8 cellular contexts compared by ENCODE assay signal in the genomic region with DNA sequence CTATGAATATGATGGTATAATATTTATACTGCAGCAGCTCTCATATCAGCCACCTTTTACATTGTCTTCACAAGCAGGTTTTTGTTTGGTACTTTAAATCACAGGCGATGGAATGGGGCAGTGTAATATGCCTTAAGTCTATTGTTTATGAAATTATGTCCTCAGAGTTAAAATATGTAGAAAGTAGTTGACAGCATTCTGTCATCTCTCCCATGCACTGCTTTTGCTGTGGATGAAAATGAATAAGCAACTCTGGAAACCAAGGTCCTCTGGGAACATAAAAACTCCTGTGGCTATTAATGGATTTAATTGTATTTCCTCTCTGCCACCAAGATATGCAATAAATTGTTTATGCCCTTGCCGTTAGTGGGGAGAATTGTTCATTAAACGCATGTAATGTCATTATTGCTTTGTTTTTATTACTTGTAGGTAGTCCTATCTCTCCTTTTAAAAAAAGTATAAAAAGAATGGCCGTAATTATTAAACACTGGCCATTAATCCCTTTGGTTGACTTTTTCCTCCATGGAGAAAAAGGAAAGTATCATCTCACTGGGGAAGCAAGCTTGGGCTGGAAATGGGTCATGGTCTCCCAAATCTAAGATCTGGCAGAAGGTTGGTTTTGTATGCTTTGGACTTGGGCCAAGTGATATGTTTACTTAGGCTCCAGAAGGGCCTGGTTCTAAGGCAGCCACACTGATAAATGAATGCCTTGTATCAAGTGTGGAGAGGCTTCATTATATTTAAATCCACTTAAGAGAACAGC. TPM values are rescaled to one million over a fixed set of nuclear protein-coding genes. Genes with fewer than 3 reads are reported as not detected.
A peak's percentile ranks its signal among the peaks of the same experiment; 100 is the strongest.
DNase-seq lines count a peak whose midpoint lies in the region; TF ChIP-seq lines count a peak whose summit lies in the region.

No MANE protein-coding gene starts in this region.

- H3K4me2 ChIP-seq in neuronal stem cell (ENCODE audit: insufficient read depth, low read length, poor library complexity, severe bottlenecking) = no peak overlapping the region

- no peaks in the 10 kb centered on the region for H3K9me3 ChIP-seq in ascending aorta
- H3K9me3 ChIP-seq in neuronal stem cell (replicated peaks in 1 of 2; ENCODE audit: control insufficient read depth in 2 of 2, insufficient read depth in 1 of 2, low read depth in 1 of 2, low read length in 2 of 2) = no peaks in the 10 kb centered on the region

- H3K9ac ChIP-seq in neuronal stem cell (ENCODE audit: low read depth, low read length, poor library complexity) = no peak overlapping the region

- H3K27ac ChIP-seq in ascending aorta (peak overlapping the region; percentile 24 to 37), neuronal stem cell (replicated peaks; ENCODE audit: low read length) (no peak overlapping the region)

- no peaks in the 10 kb centered on the region for H3K9me3 Mint-ChIP-seq in nephron

- DNase-seq in EH (ENCODE audit: low read depth) (peak; percentile 50), NCI-H2196 (lab: John Stamatoyannopoulos, UW; ENCODE audit: unreplicated experiment) (peak; percentile 65), ascending aorta (ENCODE audit: low spot score in 2 of 2) (no peak), neuronal stem cell (ENCODE audit: low spot score) (no peak), ecto neural progenitor cell (ENCODE audit: low spot score) (no peak), globus pallidus (ENCODE audit: low spot score) (no peak), mesenteric fat pad (ENCODE audit: low spot score) (no peak)

- WGBS in neuronal stem cell (ENCODE audit: extremely low coverage in 2 of 2, insufficient read length in 2 of 2, insufficient replicate concordance in 1 of 2), 2 donors = no CpG with 5 or more reads among the region's 4 CpGs

- no peak overlapping the region for H3K4ac ChIP-seq in neuronal stem cell (ENCODE audit: low read length)

- no peak overlapping the region for H4K8ac ChIP-seq in neuronal stem cell (ENCODE audit: low read depth, low read length)

- H3K4me3 ChIP-seq in ascending aorta = no peak overlapping the region
- no peak overlapping the region for H3K4me3 ChIP-seq in neuronal stem cell (ENCODE audit: low read length in 2 of 2)

- H3K36me3 Mint-ChIP-seq in nephron (ENCODE audit: low read depth) = peaks cover 10% of the 10 kb centered on the region

- H3K27ac Mint-ChIP-seq in nephron = peak overlapping the region; percentile 6 to 59 (median 31)

- H4K91ac ChIP-seq in neuronal stem cell (ENCODE audit: low read depth, low read length, poor library complexity) = no peak overlapping the region

- no peak overlapping the region for H3K23ac ChIP-seq in neuronal stem cell (ENCODE audit: low read depth, low read length, poor library complexity)

- H3K36me3 ChIP-seq in ascending aorta = no peaks in the 10 kb centered on the region
- H3K36me3 ChIP-seq in neuronal stem cell (replicated peaks in 1 of 2; ENCODE audit: control insufficient read depth in 2 of 2, insufficient read depth in 2 of 2, low read length in 2 of 2) = peaks cover 0 to 4% of the 10 kb centered on the region in 2 donors

- TF ChIP-seq CTCF in ascending aorta (IDR thresholded peaks at IDR 0.05) = no peak
- TF ChIP-seq CTCF in nephron (IDR thresholded peaks at IDR 0.05; ENCODE audit: unreplicated experiment in 3 of 3) = no peak

- peaks cover 31% of the 10 kb centered on the region for H3K4me1 Mint-ChIP-seq in nephron

- no peak overlapping the region for H2AK5ac ChIP-seq in neuronal stem cell (ENCODE audit: low read depth, low read length)

- H3K4me3 Mint-ChIP-seq in nephron = no peak overlapping the region

- H3K4me1 ChIP-seq in ascending aorta = peaks cover 11 to 39% of the 10 kb centered on the region in 2 donors
- peaks cover 0 to 2% of the 10 kb centered on the region in 2 donors for H3K4me1 ChIP-seq in neuronal stem cell (ENCODE audit: control insufficient read depth in 2 of 2, insufficient read depth in 1 of 2, low read depth in 1 of 2, low read length in 2 of 2)

- no peaks in the 10 kb centered on the region for H3K27me3 Mint-ChIP-seq in nephron (ENCODE audit: low read depth)

- H2BK12ac ChIP-seq in neuronal stem cell (ENCODE audit: low read length) = no peak overlapping the region

- intact Hi-C loops in ascending aorta (cut with DNase I) = no loop called here

- H3K18ac ChIP-seq in neuronal stem cell (ENCODE audit: low read length) = no peak overlapping the region

- H2BK15ac ChIP-seq in neuronal stem cell (ENCODE audit: low read length) = no peak overlapping the region

- no peaks in the 10 kb centered on the region for H3K79me1 ChIP-seq in neuronal stem cell (ENCODE audit: low read depth, low read length)

- no peaks in the 10 kb centered on the region for H3K27me3 ChIP-seq in ascending aorta
- H3K27me3 ChIP-seq in neuronal stem cell (ENCODE audit: control insufficient read depth in 3 of 3, insufficient read depth in 3 of 3, low read depth in 1 of 3, low read length in 3 of 3) = no peaks in the 10 kb centered on the region

- no peak overlapping the region for H3K14ac ChIP-seq in neuronal stem cell (ENCODE audit: low read length)

- no peak overlapping the region for H2BK5ac ChIP-seq in neuronal stem cell (ENCODE audit: low read length)

- no peak overlapping the region for H2AFZ ChIP-seq in neuronal stem cell (ENCODE audit: low read length)

- H2BK120ac ChIP-seq in neuronal stem cell (ENCODE audit: low read depth, low read length) = no peak overlapping the region

RNA-seq across cellular contexts. Expression of a gene that starts 13.0 kb away (rescaled TPM):
- total RNA-seq in ascending aorta (138 TPM), mesenteric fat pad (64.9 TPM)
- polyA plus RNA-seq in neuronal stem cell (2013, experiment 1 of 2) = 20.7 TPM
- 21.7 TPM for polyA plus RNA-seq in neuronal stem cell (2013, experiment 2 of 2)

RNA-seq across cellular contexts. Expression of a gene that starts 31.0 kb away (rescaled TPM):
- total RNA-seq in ascending aorta (128 TPM), mesenteric fat pad (164 TPM)
- polyA plus RNA-seq in neuronal stem cell (2013, experiment 1 of 2) = 125 TPM
- 126 TPM for polyA plus RNA-seq in neuronal stem cell (2013, experiment 2 of 2)

RNA-seq across cellular contexts. Expression of a gene that starts 34.2 kb away (rescaled TPM):
- total RNA-seq in ascending aorta (not detected), mesenteric fat pad (not detected)
- 24.0 TPM for polyA plus RNA-seq in neuronal stem cell (2013, experiment 1 of 2)
- polyA plus RNA-seq in neuronal stem cell (2013, experiment 2 of 2) = 23.0 TPM

RNA-seq across cellular contexts. Expression of a gene that starts 56.8 kb away (rescaled TPM):
- not detected for total RNA-seq in ascending aorta
- 0.07 TPM for polyA plus RNA-seq in neuronal stem cell (2013, experiment 1 of 2)
- not detected for polyA plus RNA-seq in neuronal stem cell (2013, experiment 2 of 2)
- total RNA-seq in mesenteric fat pad = 0.51 TPM

Comparison
In these comparisons a context has a peak if more than half of its experiments do, and no peak if none do; other contexts are left out.
1. DNase-seq: peak in EH (single experiment) and NCI-H2196 (single experiment); none in ascending aorta (0 of 2), neuronal stem cell (single experiment), ecto neural progenitor cell (single experiment), globus pallidus (single experiment) and mesenteric fat pad (single experiment).